Comparison of ENCODE assay signal across 1 cellular context in the genomic region with DNA sequence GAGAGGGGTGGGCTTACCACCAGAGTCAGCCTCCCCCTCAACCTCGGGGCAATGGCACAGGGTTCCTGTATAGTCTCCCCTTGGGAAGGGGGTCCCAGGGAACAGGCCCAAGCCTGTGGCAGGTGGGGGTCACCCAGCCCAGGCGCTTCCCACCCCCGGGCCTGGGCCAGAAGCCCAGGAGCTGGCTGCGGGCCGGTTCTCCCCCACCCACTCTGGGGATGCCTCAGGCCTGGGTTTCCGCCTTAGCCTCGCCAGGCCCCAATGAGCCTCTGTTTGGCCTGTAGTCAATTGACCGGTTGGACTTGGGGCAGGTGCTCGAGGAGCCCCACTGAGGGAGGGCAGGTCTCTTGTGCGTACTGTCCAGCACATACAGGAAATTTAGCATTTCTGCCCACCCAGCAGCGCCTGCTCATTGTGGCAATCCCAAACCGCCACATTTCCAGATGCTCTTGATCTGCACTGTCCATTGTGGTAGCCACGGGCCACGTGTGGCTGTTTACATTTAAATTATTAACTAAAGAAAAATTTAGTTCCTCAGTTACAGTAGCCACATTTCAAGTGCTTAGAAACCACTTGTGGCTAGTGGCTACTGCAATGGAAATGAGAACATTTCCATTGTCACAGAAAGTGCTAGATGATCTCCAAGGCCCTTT.
TF ChIP-seq lines count a peak whose summit lies in the region.

No MANE protein-coding gene starts in this region.

TF ChIP-seq in H1, 55 proteins besides CTCF, POLR2A, EP300 and RAD21:
- TF ChIP-seq CEBPB (IDR thresholded peaks at IDR 0.05; ENCODE audit: low read depth, low read length) (no peak), SAP30 (IDR thresholded peaks at IDR 0.05; ENCODE audit: insufficient read depth, insufficient replicate concordance, low read length) (no peak), EGR1 (IDR thresholded peaks at IDR 0.05; ENCODE audit: borderline replicate concordance, low read depth, low read length) (no peak), EZH2 (IDR thresholded peaks at IDR 0.05; ENCODE audit: low read depth, low read length, severe bottlenecking) (no peak), GABPA (IDR thresholded peaks at IDR 0.05; ENCODE audit: borderline replicate concordance, insufficient read depth, low read length) (no peak), RBBP5 (IDR thresholded peaks at IDR 0.05; ENCODE audit: borderline replicate concordance, low read depth, low read length) (no peak), CHD1 (IDR thresholded peaks at IDR 0.05; ENCODE audit: low read depth, low read length) (no peak), SP1 (IDR thresholded peaks at IDR 0.05; ENCODE audit: low read depth, low read length) (no peak)
